8 cellular contexts compared by ENCODE assay signal in genomic region chr5:161544350-161544765, GRCh38. TPM values are rescaled to one million over a fixed set of nuclear protein-coding genes. Genes with fewer than 3 reads are reported as not detected.
DNase-seq lines count a peak whose midpoint lies in the region; ATAC-seq, FAIRE-seq and TF ChIP-seq lines count a peak whose summit lies in the region.

No MANE protein-coding gene starts in this region.

- intact Hi-C loops in endothelial cell of umbilical vein (cut with micrococcal nuclease): loop anchor here (1.0 to 10.0 kb wide), 2 partner anchors 1040 to 1864 kb away; no protein-coding TSS in a partner anchor

- H3K27me3 ChIP-seq in endothelial cell of umbilical vein (ENCODE audit: control insufficient read depth in 2 of 2, insufficient read depth in 2 of 2, low read length in 2 of 2) (peaks cover 9 to 28% of the 10 kb centered on the region in 2 experiments), neural cell (ENCODE audit: insufficient read depth, low read depth, low read length) (peaks cover 12% of the 10 kb centered on the region)

- H2AFZ ChIP-seq in endothelial cell of umbilical vein (ENCODE audit: low read depth, low read length) (no peak overlapping the region), neural cell (ENCODE audit: low read depth, low read length) (no peak overlapping the region)

- no TSS peak for BruUV-seq in endothelial cell of umbilical vein (replicated peaks; lab: Mats Ljungman, UMichigan)

- TF ChIP-seq EP300 in neural cell (conservative IDR thresholded peaks at IDR 0.05; ENCODE audit: poor library complexity, severe bottlenecking): no peak

- H3K79me2 ChIP-seq in endothelial cell of umbilical vein (ENCODE audit: control insufficient read depth, insufficient read depth, low read length) (no peaks in the 10 kb centered on the region), neural cell (replicated peaks; ENCODE audit: insufficient read depth, low read length) (peaks cover 25% of the 10 kb centered on the region)

- H3K4me2 ChIP-seq in endothelial cell of umbilical vein (ENCODE audit: insufficient read depth, low read length) (no peak overlapping the region), neural cell (ENCODE audit: low read length) (peak overlapping the region; percentile 60)

- no peaks in the 10 kb centered on the region for H3K36me3 ChIP-seq in endothelial cell of umbilical vein (ENCODE audit: control insufficient read depth in 2 of 2, extremely low read depth in 1 of 2, insufficient read depth in 2 of 2, low read length in 2 of 2)
- peaks cover under 1% of the 10 kb centered on the region for H3K36me3 ChIP-seq in neural cell (ENCODE audit: insufficient read depth, low read length)

- FAIRE-seq in endothelial cell of umbilical vein (lab: Jason Lieb, UNC): no peak

- dilution Hi-C loops in endothelial cell of umbilical vein (cut with MboI; ENCODE audit: extremely low pct_ligation_motif_present, low sequenced_read_pairs): no loop called here

- no peaks in the 10 kb centered on the region for H3K9me2 ChIP-seq in neural cell (ENCODE audit: insufficient read depth, low read length)

- H3K9me3 ChIP-seq in endothelial cell of umbilical vein (replicated peaks; ENCODE audit: control insufficient read depth, insufficient read depth, low read length) (no peaks in the 10 kb centered on the region), neural cell (ENCODE audit: low read length) (no peaks in the 10 kb centered on the region)

- TF ChIP-seq POLR2A in endothelial cell of umbilical vein (IDR thresholded peaks at IDR 0.05; ENCODE audit: low read depth, low read length): no peak

- no peaks in the 10 kb centered on the region for H3K4me1 ChIP-seq in endothelial cell of umbilical vein (ENCODE audit: control insufficient read depth, extremely low read depth, insufficient read depth, low read length)

- H3K4me3 ChIP-seq in endothelial cell of umbilical vein (replicated peaks in 1 of 3; ENCODE audit: insufficient read depth in 1 of 3, low read depth in 1 of 3, low read length in 3 of 3) (no peak overlapping the region), neural cell (ENCODE audit: low read length) (peak overlapping the region; percentile 76)

- DNase-seq in NCI-H82 (lab: John Stamatoyannopoulos, UW) (peak; percentile 69), NCI-H82 treated with DMSO at 0.1 percent for 48 hours (lab: John Stamatoyannopoulos, UW; ENCODE audit: unreplicated experiment) (no peak), RPMI8226 (peak; percentile 29), endothelial cell of umbilical vein (ENCODE audit: low read depth, low spot score) (peak; percentile 12)
- no peak for DNase-seq in activated CD4-positive, CD25-positive, alpha-beta regulatory T cell (lab: John Stamatoyannopoulos, UW)

- H3F3A ChIP-seq in neural cell (ENCODE audit: insufficient read depth, low read length, poor library complexity, severe bottlenecking): peaks cover 3% of the 10 kb centered on the region

- TF ChIP-seq CTCF in endothelial cell of umbilical vein (IDR thresholded peaks at IDR 0.05; ENCODE audit: extremely low read depth in 1 of 2, insufficient read depth in 1 of 2, low read depth in 1 of 2, low read length in 2 of 2) (peak; percentile 66 to 72), neural cell (IDR thresholded peaks at IDR 0.05; ENCODE audit: poor library complexity, severe bottlenecking) (peak; percentile 81)

- no peaks in the 10 kb centered on the region for H3K9me1 ChIP-seq in endothelial cell of umbilical vein (replicated peaks; ENCODE audit: control insufficient read depth, extremely low read depth, insufficient read depth, low read length)

- ATAC-seq in GM19324 (IDR thresholded peaks at IDR 0.05; ENCODE audit: low FRiP score, unreplicated experiment): peak; percentile 28
- peak; percentile 57 for ATAC-seq in HG03378 (IDR thresholded peaks at IDR 0.05; ENCODE audit: unreplicated experiment)

- H3K9ac ChIP-seq in endothelial cell of umbilical vein (replicated peaks; ENCODE audit: extremely low read depth, insufficient read depth, low read length) (no peak overlapping the region), neural cell (ENCODE audit: low read length) (peak overlapping the region; percentile 90)

- TF ChIP-seq RAD21 in neural cell (conservative IDR thresholded peaks at IDR 0.05): peak; percentile 77

- H4K20me1 ChIP-seq in endothelial cell of umbilical vein (replicated peaks; ENCODE audit: control insufficient read depth, extremely low read depth, insufficient read depth, low read length) (no peaks in the 10 kb centered on the region), neural cell (ENCODE audit: insufficient read depth) (no peaks in the 10 kb centered on the region)

- POLR2A ChIA-PET in endothelial cell of umbilical vein (lab: Charles Lee): no interaction called here

- CTCF ChIA-PET in endothelial cell of umbilical vein (lab: Charles Lee): interaction anchor here (1.0 to 3.6 kb wide), 7 partner anchors 16 to 1864 kb away, joined by 3 to 49 read pairs (median 6); no protein-coding TSS in a partner anchor

- H3K27ac ChIP-seq in endothelial cell of umbilical vein (ENCODE audit: insufficient read depth, low read depth, low read length) (no peak overlapping the region), neural cell (ENCODE audit: low read length) (no peak overlapping the region)

TF ChIP-seq in endothelial cell of umbilical vein, 7 proteins besides CTCF, POLR2A, EP300 and RAD21:
- peak; percentile 38 for TF ChIP-seq MYC (IDR thresholded peaks at IDR 0.05; ENCODE audit: low read depth, low read length)
- TF ChIP-seq POLR2AphosphoS5 (IDR thresholded peaks at IDR 0.05; ENCODE audit: insufficient read depth, low read depth, low read length): no peak
- TF ChIP-seq MAX (IDR thresholded peaks at IDR 0.05; ENCODE audit: insufficient read depth, insufficient read length): peak; percentile 28

TF ChIP-seq in neural cell, 6 proteins besides CTCF, POLR2A, EP300 and RAD21:
- TF ChIP-seq MXI1 (conservative IDR thresholded peaks at IDR 0.05; ENCODE audit: poor library complexity, severe bottlenecking): peak; percentile 86
- no peak for TF ChIP-seq TAF1 (IDR thresholded peaks at IDR 0.05; ENCODE audit: low read depth)
- peak; percentile 80 for TF ChIP-seq SMC3 (conservative IDR thresholded peaks at IDR 0.05; ENCODE audit: poor library complexity)
TF ChIP-seq in neural cell: peak in this region for 2.

RNA-seq across cellular contexts. Expression of gene GABRB2, which starts 2.2 kb away (rescaled TPM):
- not detected in 2 replicates for total RNA-seq in endothelial cell of umbilical vein
- polyA plus RNA-seq in endothelial cell of umbilical vein: not detected in 2 replicates
- not detected in 2 replicates for polyA plus RNA-seq in endothelial cell of umbilical vein (2011; cell fraction: cytosol; rRNA removed)
- not detected in 2 replicates for polyA plus RNA-seq in endothelial cell of umbilical vein (2011; cell fraction: nucleus; rRNA removed)
- not detected in 2 replicates for polyA plus RNA-seq in endothelial cell of umbilical vein (2012)
- not detected in 2 replicates for polyA minus RNA-seq in endothelial cell of umbilical vein
- not detected for polyA minus RNA-seq in endothelial cell of umbilical vein (2011; cell fraction: cytosol; rRNA and poly(A)+ RNA removed)
- polyA minus RNA-seq in endothelial cell of umbilical vein (2011; cell fraction: nucleus; rRNA and poly(A)+ RNA removed): not detected in 2 replicates
- polyA plus RNA-seq in neural cell: 101 and 106 TPM in 2 replicates
- 291 and 342 TPM in 2 replicates for polyA minus RNA-seq in neural cell

Comparison
In these comparisons a context has a peak if more than half of its experiments do, and no peak if none do; other contexts are left out.
1. DNase-seq: peak in NCI-H82 (single experiment), RPMI8226 (single experiment) and endothelial cell of umbilical vein (single experiment); none in NCI-H82 treated with DMSO at 0.1 percent for 48 hours (single experiment) and activated CD4-positive, CD25-positive, alpha-beta regulatory T cell (0 of 4).
2. RNA of gene GABRB2, which starts 2.2 kb away (polyA plus RNA-seq): 101 to 106 TPM in neural cell; not detected in endothelial cell of umbilical vein; every median in the first group is over 100 times any median in the second.